Comparison of ENCODE assay signal across 8 cellular contexts in the genomic region with DNA sequence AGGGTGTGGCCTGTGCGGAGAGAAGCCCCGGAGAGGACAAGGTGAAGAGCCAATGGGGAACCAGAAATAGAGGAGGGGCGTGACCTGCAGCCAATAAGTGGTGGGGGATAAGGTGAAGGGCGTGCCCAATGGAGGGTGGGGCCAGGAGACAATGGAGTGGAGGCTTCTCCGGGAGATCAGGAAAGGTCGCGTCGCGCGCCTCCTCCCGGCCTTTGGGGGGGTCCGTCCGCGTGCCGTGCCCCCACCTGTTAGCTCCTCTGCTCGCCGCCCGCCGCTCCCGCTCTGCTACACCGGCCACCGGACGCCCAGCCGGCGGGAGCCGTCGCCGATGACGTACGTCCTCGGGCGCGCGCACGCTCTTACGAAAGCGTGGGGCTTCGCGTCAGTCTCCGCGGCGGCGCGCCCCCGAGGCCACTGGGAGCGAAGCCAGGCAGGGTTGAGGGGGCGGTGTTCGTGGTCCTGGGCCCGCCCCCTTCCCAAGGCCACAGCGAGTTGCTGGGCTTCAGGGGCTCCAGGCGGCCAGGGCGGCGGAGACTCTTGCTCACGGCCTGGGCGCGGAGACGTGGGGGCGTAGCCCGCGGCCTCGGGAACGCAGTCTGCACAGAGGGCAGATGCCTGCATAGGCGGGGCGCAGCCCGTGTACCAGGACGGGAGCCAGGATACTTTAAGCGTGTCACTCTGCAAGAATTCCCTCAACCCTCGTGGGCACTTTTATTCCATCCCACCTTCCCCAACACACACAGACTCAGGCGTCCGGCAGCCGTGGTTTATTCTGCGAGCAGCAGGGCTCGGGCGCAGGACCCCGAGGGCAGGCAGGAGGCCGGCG. TPM values are rescaled to one million over a fixed set of nuclear protein-coding genes. Genes with fewer than 3 reads are reported as not detected.
A peak's percentile ranks its signal among the peaks of the same experiment; 100 is the strongest.
DNase-seq lines count a peak whose midpoint lies in the region; ATAC-seq, FAIRE-seq and TF ChIP-seq lines count a peak whose summit lies in the region.

Gene MATCAP1, minus strand, starts transcription at position 337 of the 826 bp plus-strand sequence. CDS start 3,353 bp downstream, outside the sequence.

- intact Hi-C loops in endothelial cell of umbilical vein (cut with micrococcal nuclease) = loop anchor here (1.0 kb wide), 3 partner anchors 8 to 166 kb away; partner anchors contain the start of gene E2F4

- H3K9ac ChIP-seq in OCI-LY3 (ENCODE audit: low read length) (peak within 1 kb of the TSS; percentile 74), endothelial cell of umbilical vein (replicated peaks; ENCODE audit: extremely low read depth, insufficient read depth, low read length) (peak within 1 kb of the TSS; percentile 99)

- peak within 1 kb of the TSS; percentile 86 for H3K4me3 ChIP-seq in OCI-LY3 (ENCODE audit: low read length)
- peak within 1 kb of the TSS; percentile 75 to 90 (median 88) for H3K4me3 ChIP-seq in endothelial cell of umbilical vein (replicated peaks in 1 of 3; ENCODE audit: insufficient read depth in 1 of 3, low read depth in 1 of 3, low read length in 3 of 3)

- H3K9me1 ChIP-seq in endothelial cell of umbilical vein (replicated peaks; ENCODE audit: control insufficient read depth, extremely low read depth, insufficient read depth, low read length) = no peaks in the 10 kb centered on the region

- POLR2A ChIA-PET in endothelial cell of umbilical vein (lab: Charles Lee) = no interaction called here

- peak; percentile 97 for FAIRE-seq in endothelial cell of umbilical vein (lab: Jason Lieb, UNC)

- H3K27ac ChIP-seq in OCI-LY3 (ENCODE audit: low read length) (peak within 1 kb of the TSS; percentile 64), endothelial cell of umbilical vein (ENCODE audit: insufficient read depth, low read depth, low read length) (peak within 1 kb of the TSS; percentile 95)

- H3K4me2 ChIP-seq in OCI-LY3 (ENCODE audit: low read length) = peak within 1 kb of the TSS; percentile 88
- H3K4me2 ChIP-seq in endothelial cell of umbilical vein (ENCODE audit: insufficient read depth, low read length) = peak within 1 kb of the TSS; percentile 96

- H3K9me3 ChIP-seq in OCI-LY3 (ENCODE audit: insufficient read depth, low read length) (no peaks in the 10 kb centered on the region), endothelial cell of umbilical vein (replicated peaks; ENCODE audit: control insufficient read depth, insufficient read depth, low read length) (no peaks in the 10 kb centered on the region)

- TSS peak; percentile 76 for BruUV-seq in endothelial cell of umbilical vein (replicated peaks; lab: Mats Ljungman, UMichigan)

- peaks cover 6% of the 10 kb centered on the region for H3K36me3 ChIP-seq in OCI-LY3 (replicated peaks; ENCODE audit: low read depth, low read length)
- H3K36me3 ChIP-seq in endothelial cell of umbilical vein (ENCODE audit: control insufficient read depth in 2 of 2, extremely low read depth in 1 of 2, insufficient read depth in 2 of 2, low read length in 2 of 2) = no peaks in the 10 kb centered on the region

- H4K20me1 ChIP-seq in OCI-LY3 (ENCODE audit: insufficient read depth, low read length) = no peaks in the 10 kb centered on the region; the same call in 1 of the 2 replicates
- H4K20me1 ChIP-seq in endothelial cell of umbilical vein (replicated peaks; ENCODE audit: control insufficient read depth, extremely low read depth, insufficient read depth, low read length) = no peaks in the 10 kb centered on the region

- H3K4me1 ChIP-seq in OCI-LY3 (ENCODE audit: low read length) (peaks cover 19% of the 10 kb centered on the region; the same call in 1 of the 2 replicates), endothelial cell of umbilical vein (ENCODE audit: control insufficient read depth, extremely low read depth, insufficient read depth, low read length) (peaks cover 33% of the 10 kb centered on the region)

- H3K27me3 ChIP-seq in OCI-LY3 (ENCODE audit: low read depth, low read length) (no peaks in the 10 kb centered on the region), endothelial cell of umbilical vein (ENCODE audit: control insufficient read depth in 2 of 2, insufficient read depth in 2 of 2, low read length in 2 of 2) (no peaks in the 10 kb centered on the region)

- dilution Hi-C loops in endothelial cell of umbilical vein (cut with MboI; ENCODE audit: extremely low pct_ligation_motif_present, low sequenced_read_pairs) = no loop called here

- peak; percentile 91 for ATAC-seq in GM21528 (IDR thresholded peaks at IDR 0.05; ENCODE audit: low FRiP score, unreplicated experiment)

- DNase-seq in DMS 273 (lab: John Stamatoyannopoulos, UW; ENCODE audit: unreplicated experiment) = peak; percentile 98
- DNase-seq in HuH-7.5 (ENCODE audit: low spot score) = peak; percentile 99
- peak; percentile 88 for DNase-seq in activated CD8-positive, alpha-beta memory T cell treated with anti-CD3 and anti-CD28 coated beads, Interleukin-2, amount 50 U/mL, for 4 hours
- DNase-seq in endothelial cell of umbilical vein (ENCODE audit: low read depth, low spot score) = peak; percentile 98
- peak; percentile 95 for DNase-seq in midbrain (lab: John Stamatoyannopoulos, UW)
- peak; percentile 90 to 92 for DNase-seq in stimulated activated CD8-positive, alpha-beta memory T cell treated with anti-CD3 and anti-CD28 coated beads, Interleukin-15, amount 100 ng/mL, for 48 hours (ENCODE audit: low read depth in 2 of 2)

- H3K79me2 ChIP-seq in OCI-LY3 (ENCODE audit: low read length) (peaks cover 13% of the 10 kb centered on the region), endothelial cell of umbilical vein (ENCODE audit: control insufficient read depth, insufficient read depth, low read length) (peaks cover 13% of the 10 kb centered on the region)

- no peak for TF ChIP-seq CTCF in OCI-LY3 (IDR thresholded peaks at IDR 0.05; ENCODE audit: low read depth, low read length)
- no peak for TF ChIP-seq CTCF in endothelial cell of umbilical vein (IDR thresholded peaks at IDR 0.05; ENCODE audit: extremely low read depth in 1 of 2, insufficient read depth in 1 of 2, low read depth in 1 of 2, low read length in 2 of 2)

- CTCF ChIA-PET in endothelial cell of umbilical vein (lab: Charles Lee) = interaction anchor here (0.7 to 3.5 kb wide), 11 partner anchors 14 to 230 kb away, joined by 3 to 40 read pairs (median 13); partner anchors contain the start of genes FBXL8, NOL3 and TRADD

- peak; percentile 70 for TF ChIP-seq POLR2A in endothelial cell of umbilical vein (IDR thresholded peaks at IDR 0.05; ENCODE audit: low read depth, low read length)

- H2AFZ ChIP-seq in OCI-LY3 (ENCODE audit: low read depth, low read length) (peak within 1 kb of the TSS; percentile 70; the same call in 1 of the 2 replicates), endothelial cell of umbilical vein (ENCODE audit: low read depth, low read length) (peak within 1 kb of the TSS; percentile 95)

TF ChIP-seq in endothelial cell of umbilical vein, 7 proteins besides CTCF, POLR2A, EP300 and RAD21:
- TF ChIP-seq POLR2AphosphoS5 (IDR thresholded peaks at IDR 0.05; ENCODE audit: insufficient read depth, low read depth, low read length) = peak; percentile 72
- TF ChIP-seq MYC (IDR thresholded peaks at IDR 0.05; ENCODE audit: low read depth, low read length) = no peak
- no peak for TF ChIP-seq EZH2 (IDR thresholded peaks at IDR 0.05; ENCODE audit: borderline replicate concordance, low read depth, low read length, severe bottlenecking)
TF ChIP-seq in endothelial cell of umbilical vein: peak in this region for 1.

RNA-seq across cellular contexts. Expression of gene MATCAP1, which starts in this region (rescaled TPM):
- 45.8 and 53.3 TPM in 2 replicates for total RNA-seq in endothelial cell of umbilical vein
- 44.5 and 49.0 TPM in 2 replicates for polyA plus RNA-seq in endothelial cell of umbilical vein
- 12.9 and 20.9 TPM in 2 replicates for polyA plus RNA-seq in endothelial cell of umbilical vein (2011; cell fraction: cytosol; rRNA removed)
- polyA plus RNA-seq in endothelial cell of umbilical vein (2011; cell fraction: nucleus; rRNA removed) = 210 and 217 TPM in 2 replicates
- polyA plus RNA-seq in endothelial cell of umbilical vein (2012) = 32.0 and 48.1 TPM in 2 replicates
- polyA minus RNA-seq in endothelial cell of umbilical vein = 39.9 and 52.2 TPM in 2 replicates
- polyA minus RNA-seq in endothelial cell of umbilical vein (2011; cell fraction: cytosol; rRNA and poly(A)+ RNA removed) = 2.5 TPM
- 49.8 and 58.9 TPM in 2 replicates for polyA minus RNA-seq in endothelial cell of umbilical vein (2011; cell fraction: nucleus; rRNA and poly(A)+ RNA removed)

Comparison
In these comparisons a context has a peak if more than half of its experiments do, and no peak if none do; other contexts are left out.
1. Peak in every context shown above with its lines: DNase-seq, ATAC-seq, H3K4me3 ChIP-seq and H3K27ac ChIP-seq.